8 cellular contexts compared by ENCODE assay signal in the genomic region with DNA sequence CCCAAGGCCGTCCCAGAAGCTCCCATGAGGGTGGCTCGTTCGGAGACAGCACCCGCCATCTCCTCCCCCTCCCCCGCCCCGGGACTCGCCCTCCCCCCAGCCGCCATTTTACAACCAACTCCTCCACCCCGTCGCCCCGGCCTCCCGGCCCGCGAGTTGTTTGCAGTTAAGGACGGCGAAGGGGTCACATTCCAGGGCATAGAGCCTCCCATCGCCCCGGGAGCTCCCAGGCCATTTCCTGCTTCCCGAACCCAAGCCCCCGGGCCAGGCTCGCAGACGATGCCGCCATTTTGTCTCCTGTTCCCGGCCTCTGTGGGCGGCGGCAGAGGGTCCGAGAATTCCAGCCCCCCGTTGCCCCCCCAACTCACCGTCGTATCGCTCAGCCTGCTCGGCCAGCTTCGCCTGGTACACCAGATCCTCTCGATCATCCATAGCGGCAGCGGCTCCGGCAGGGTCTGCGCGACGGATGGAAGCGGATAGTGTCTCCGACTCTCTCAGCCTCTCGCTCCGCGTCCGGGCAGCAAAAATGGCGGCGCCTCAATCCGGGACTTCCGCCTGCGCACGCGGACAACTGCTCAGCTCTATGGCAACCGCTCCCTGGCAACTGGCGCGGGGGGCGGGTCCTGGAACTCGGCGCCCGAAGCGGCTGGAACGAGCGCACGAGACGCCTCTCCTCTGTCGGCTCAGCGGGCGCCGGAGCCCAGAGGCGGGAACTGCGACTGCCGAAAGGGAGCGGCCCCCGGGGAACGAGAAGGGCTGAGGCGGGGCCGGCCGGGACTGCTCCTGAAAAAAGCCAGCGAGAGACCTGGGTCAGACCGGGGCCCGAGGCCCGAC. TPM values are rescaled to one million over a fixed set of nuclear protein-coding genes. Genes with fewer than 3 reads are reported as not detected.
DNase-seq lines count a peak whose midpoint lies in the region; ATAC-seq and TF ChIP-seq lines count a peak whose summit lies in the region.

TSS of gene YWHAE (minus strand) at position 544 of the 834 bp plus-strand sequence. CDS start at position 432, 112 bp downstream.

- 0 to 1% (median 1%) methylated on average over 20 to 82 of the region's 82 CpGs for WGBS in adrenal gland, 4 donors
- 0 to 1% (median 1%) methylated on average over 33 to 82 of the region's 82 CpGs for WGBS in heart left ventricle, 4 donors
- WGBS in upper lobe of left lung, 2 donors, result 1 to 3% methylated on average over 6 to 63 of the region's 82 CpGs

- DNase-seq in NCI-H1436 treated with DMSO at 0.1 percent for 48 hours (lab: John Stamatoyannopoulos, UW) (peak; percentile 79), T-cell (peak; percentile 91 to 98 (median 94)), adrenal gland (peak; percentile 96 to 99 (median 98)), heart left ventricle (peak; percentile 98 to 99 (median 98)), posterior cingulate gyrus (peak; percentile 94 to 99 (median 96)), upper lobe of left lung (peak; percentile 99)

- TF ChIP-seq EP300 in upper lobe of left lung (IDR thresholded peaks at IDR 0.05), result no peak

- CTCF ChIA-PET in T-cell (lab: Charles Lee), result interaction anchor here (0.6 to 1.2 kb wide), 4 partner anchors 13 to 40 kb away, joined by 3 to 5 read pairs (median 4); no protein-coding TSS in a partner anchor

- H3K27ac Mint-ChIP-seq in T-cell, result peak within 1 kb of the TSS; percentile 97 to 98

- TF ChIP-seq CTCF in GM12875 (IDR thresholded peaks at IDR 0.05; ENCODE audit: borderline replicate concordance, insufficient read depth, low read depth, low read length) (no peak), adrenal gland (IDR thresholded peaks at IDR 0.05) (peak in 2 of 6 experiments; percentile 3 to 19), heart left ventricle (IDR thresholded peaks at IDR 0.05) (no peak), upper lobe of left lung (IDR thresholded peaks at IDR 0.05) (peak in 2 of 6 experiments; percentile 18 to 32)

- H3K4me3 Mint-ChIP-seq in T-cell, result peak within 1 kb of the TSS; percentile 97 to 99 (median 98)

- POLR2A ChIA-PET in T-cell (lab: Charles Lee), result interaction anchor here (0.6 to 1.2 kb wide), 6 partner anchors 8 to 44 kb away, joined by 3 to 14 read pairs (median 4); no protein-coding TSS in a partner anchor

- H3K4me1 ChIP-seq in adrenal gland (replicated peaks in 1 of 2) (peaks cover 20 to 37% of the 10 kb centered on the region in 2 donors), heart left ventricle (peaks cover 6 to 49% (median 27%) of the 10 kb centered on the region in 12 donors), upper lobe of left lung (peaks cover 24 to 44% (median 31%) of the 10 kb centered on the region in 4 donors)

- H3K27me3 ChIP-seq in adrenal gland, result no peaks in the 10 kb centered on the region
- H3K27me3 ChIP-seq in heart left ventricle, result no peaks in the 10 kb centered on the region
- H3K27me3 ChIP-seq in upper lobe of left lung, result no peaks in the 10 kb centered on the region

- no peaks in the 10 kb centered on the region for H3K27me3 Mint-ChIP-seq in T-cell

- no peaks in the 10 kb centered on the region for H3K9me3 Mint-ChIP-seq in T-cell

- TF ChIP-seq POLR2A in adrenal gland (IDR thresholded peaks at IDR 0.05), result peak; percentile 68 to 76
- TF ChIP-seq POLR2A in heart left ventricle (IDR thresholded peaks at IDR 0.05), result peak in 1 of 2 donors; percentile 87
- peak; percentile 56 to 94 (median 80) for TF ChIP-seq POLR2A in upper lobe of left lung (IDR thresholded peaks at IDR 0.05)

- H3K36me3 ChIP-seq in adrenal gland (replicated peaks in 1 of 2), result no peaks in the 10 kb centered on the region
- peaks cover 0 to 11% (median 0%) of the 10 kb centered on the region in 9 donors for H3K36me3 ChIP-seq in heart left ventricle
- no peaks in the 10 kb centered on the region for H3K36me3 ChIP-seq in upper lobe of left lung

- H3K27ac ChIP-seq in adrenal gland, result peak within 1 kb of the TSS; percentile 93 to 99 (median 96)
- H3K27ac ChIP-seq in heart left ventricle, result peak within 1 kb of the TSS; percentile 93 to 99 (median 98)
- peak within 1 kb of the TSS; percentile 96 to 98 (median 97) for H3K27ac ChIP-seq in upper lobe of left lung

- no peaks in the 10 kb centered on the region for H3K9me3 ChIP-seq in adrenal gland (replicated peaks in 1 of 3)
- no peaks in the 10 kb centered on the region for H3K9me3 ChIP-seq in heart left ventricle
- no peaks in the 10 kb centered on the region for H3K9me3 ChIP-seq in upper lobe of left lung

- intact Hi-C loops in adrenal gland (cut with DNase I) (no loop called here), heart left ventricle (cut with DNase I) (loop anchor here in 4 of 10 donors (2.0 to 10.0 kb wide), 5 partner anchors 38 to 115 kb away; partner anchors contain the start of genes CRK (in 1 of the 4) and INPP5K (in 1 of the 4)), posterior cingulate gyrus (cut with DNase I) (loop anchor here (2.0 to 5.0 kb wide), 2 partner anchors 38 to 55 kb away; no protein-coding TSS in a partner anchor)

- H3K4me3 ChIP-seq in GM12875 (ENCODE audit: low read depth, low read length) (peak within 1 kb of the TSS; percentile 98), adrenal gland (peak within 1 kb of the TSS; percentile 49 to 93 (median 91)), heart left ventricle (peak within 1 kb of the TSS; percentile 76 to 98 (median 88)), upper lobe of left lung (peak within 1 kb of the TSS; percentile 69 to 86 (median 78))

- H3K36me3 Mint-ChIP-seq in T-cell, result peaks cover 15% of the 10 kb centered on the region

- ATAC-seq in HG02840 (IDR thresholded peaks at IDR 0.05; ENCODE audit: low FRiP score, unreplicated experiment) (peak; percentile 92), T-cell (replicated peaks in 1 of 4) (peak; percentile 86 to 91 (median 90)), heart left ventricle (peak; percentile 97 to 99 (median 98)), upper lobe of left lung (ENCODE audit: low FRiP score in 2 of 2) (peak; percentile 99)

- H3K4me1 Mint-ChIP-seq in T-cell, result peaks cover 34 to 43% (median 40%) of the 10 kb centered on the region in 3 donors

RNA-seq across cellular contexts. Expression of gene YWHAE, which starts in this region (rescaled TPM):
- total RNA-seq in T-cell (100 to 1,000 TPM; 119 to 129 (median 126) TPM), adrenal gland (100 to 1,000 TPM; 488 to 744 (median 550) TPM), heart left ventricle (1,000 to 10,000 TPM in 1 of 9 donors, 100 to 1,000 TPM in 8; 562 to 1,150 (median 618) TPM), upper lobe of left lung (100 to 1,000 TPM; 318 to 698 (median 384) TPM)
- polyA plus RNA-seq in adrenal gland (100 to 1,000 TPM; 340 to 884 (median 511) TPM), heart left ventricle (100 to 1,000 TPM; 401 to 774 TPM)

Comparison
In these comparisons a context has a peak if more than half of its experiments do, and no peak if none do; other contexts are left out.
1. Peak in every context shown above with its lines: DNase-seq, ATAC-seq, H3K4me3 ChIP-seq and H3K27ac ChIP-seq.